In the genomic region with DNA sequence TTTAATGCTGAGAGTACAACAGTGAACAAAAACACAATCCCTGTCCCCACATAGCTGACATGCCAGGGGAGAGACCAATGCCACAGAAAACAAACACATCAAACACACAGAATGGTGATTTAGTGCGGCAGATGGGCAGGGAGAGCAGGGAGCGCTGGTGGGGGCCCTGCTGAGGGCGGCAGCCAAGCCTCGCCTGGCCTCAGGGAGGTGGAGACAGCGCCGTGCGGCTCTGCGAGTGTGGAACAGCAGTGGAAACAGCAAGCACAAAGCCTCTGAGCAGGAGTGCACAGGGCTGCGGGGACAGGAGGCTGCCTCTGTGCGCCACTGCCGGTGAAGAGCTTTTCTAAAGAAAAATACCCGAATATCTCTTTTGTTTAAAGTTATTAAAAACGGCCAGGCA, we compare ENCODE assay signal across 31 cellular contexts.
"Had no signal": no experiment of that assay in that cellular context is flagged by ENCODE, and none has a peak within 500 bp of the region (broad histone marks: within the 10 kb centered on the region; RNA-seq: fewer than 3 reads in every experiment).

No MANE protein-coding gene starts in this region.

- DNase-seq: activated B cell treated with CpG ODN at 0.5 μM for 24 hours; activated CD4-positive, alpha-beta T cell treated with anti-CD3 and anti-CD28 coated beads for 48 hours; activated CD4-positive, alpha-beta T cell treated with anti-CD3 and anti-CD28 coated beads, Interleukin-2, amount 50 U/mL, for 4 hours; activated CD4-positive, CD25-positive, alpha-beta regulatory T cell treated with anti-CD3 and anti-CD28 coated beads, Interleukin-2, amount 50 U/mL, for 72 hours; activated CD8-positive, alpha-beta T cell treated with anti-CD3 and anti-CD28 coated beads for 36 hours; activated effector memory CD4-positive, alpha-beta T cell treated with anti-CD3 and anti-CD28 coated beads, Interleukin-2, amount 50 U/mL, for 16 hours; activated naive CD4-positive, alpha-beta T cell; activated naive CD4-positive, alpha-beta T cell treated with anti-CD3 and anti-CD28 coated beads, Interleukin-2, amount 50 U/mL, for 16 hours; activated naive CD8-positive, alpha-beta T cell treated with anti-CD3 and anti-CD28 coated beads for 36 hours; activated T-cell treated with anti-CD3 and anti-CD28 coated beads, Interleukin-2, amount 50 U/mL, for 1 hour; activated T-cell treated with anti-CD3 and anti-CD28 coated beads, Interleukin-2, amount 50 U/mL, for 72 hours; amniotic stem cell; aorta; cerebellar nuclear complex; MM.1S; MV-4-11; NCI-H1092; NCI-H146; NCI-H2029; NCI-H345; NCI-H524 treated with DMSO at 0.1 percent for 48 hours; PC-3; SIG-M5; T-cell; T-helper 2 cell; T-helper 9 cell had no signal

- H3K27ac ChIP-seq: cardiac muscle cell, KMS-11, RWPE1, VCaP had no signal

- H3K4me2 ChIP-seq: KMS-11 had no signal

- H3K4me1 Mint-ChIP-seq: activated B cell treated with CpG ODN at 0.5 μM for 24 hours; activated naive CD8-positive, alpha-beta T cell treated with anti-CD3 and anti-CD28 coated beads for 36 hours; activated T-helper 17 cell treated with anti-CD3 and anti-CD28 coated beads, Interleukin-2, amount 50 U/mL, for 72 hours; T-cell had no signal

- H3K9me3 Mint-ChIP-seq: activated B cell treated with CpG ODN at 0.5 μM for 24 hours; activated CD8-positive, alpha-beta T cell treated with anti-CD3 and anti-CD28 coated beads for 36 hours; activated naive CD8-positive, alpha-beta T cell treated with anti-CD3 and anti-CD28 coated beads for 36 hours; activated T-cell treated with anti-CD3 and anti-CD28 coated beads, Interleukin-2, amount 50 U/mL, for 72 hours; activated T-helper 17 cell treated with anti-CD3 and anti-CD28 coated beads, Interleukin-2, amount 50 U/mL, for 72 hours; T-cell had no signal

- H3K4me3 ChIP-seq: cardiac muscle cell had no signal

- H3K27me3 Mint-ChIP-seq: activated B cell treated with CpG ODN at 0.5 μM for 24 hours; activated CD8-positive, alpha-beta T cell treated with anti-CD3 and anti-CD28 coated beads for 36 hours; activated naive CD8-positive, alpha-beta T cell treated with anti-CD3 and anti-CD28 coated beads for 36 hours; activated T-helper 17 cell treated with anti-CD3 and anti-CD28 coated beads, Interleukin-2, amount 50 U/mL, for 72 hours; T-cell had no signal

- H3K9ac ChIP-seq: KMS-11 had no signal

- H3K4me3 Mint-ChIP-seq: activated B cell treated with CpG ODN at 0.5 μM for 24 hours; activated CD8-positive, alpha-beta T cell treated with anti-CD3 and anti-CD28 coated beads for 36 hours; activated naive CD8-positive, alpha-beta T cell treated with anti-CD3 and anti-CD28 coated beads for 36 hours; activated T-cell treated with anti-CD3 and anti-CD28 coated beads, Interleukin-2, amount 50 U/mL, for 72 hours; activated T-helper 17 cell treated with anti-CD3 and anti-CD28 coated beads, Interleukin-2, amount 50 U/mL, for 72 hours; T-cell had no signal

- H3K27me3 ChIP-seq: cardiac muscle cell had no signal

- H3K27ac Mint-ChIP-seq: activated B cell treated with CpG ODN at 0.5 μM for 24 hours; activated CD8-positive, alpha-beta T cell treated with anti-CD3 and anti-CD28 coated beads for 36 hours; activated naive CD8-positive, alpha-beta T cell treated with anti-CD3 and anti-CD28 coated beads for 36 hours; activated T-cell treated with anti-CD3 and anti-CD28 coated beads, Interleukin-2, amount 50 U/mL, for 72 hours; activated T-helper 17 cell treated with anti-CD3 and anti-CD28 coated beads, Interleukin-2, amount 50 U/mL, for 72 hours; T-cell had no signal
